2 cellular contexts compared by ENCODE assay signal in the genomic region with DNA sequence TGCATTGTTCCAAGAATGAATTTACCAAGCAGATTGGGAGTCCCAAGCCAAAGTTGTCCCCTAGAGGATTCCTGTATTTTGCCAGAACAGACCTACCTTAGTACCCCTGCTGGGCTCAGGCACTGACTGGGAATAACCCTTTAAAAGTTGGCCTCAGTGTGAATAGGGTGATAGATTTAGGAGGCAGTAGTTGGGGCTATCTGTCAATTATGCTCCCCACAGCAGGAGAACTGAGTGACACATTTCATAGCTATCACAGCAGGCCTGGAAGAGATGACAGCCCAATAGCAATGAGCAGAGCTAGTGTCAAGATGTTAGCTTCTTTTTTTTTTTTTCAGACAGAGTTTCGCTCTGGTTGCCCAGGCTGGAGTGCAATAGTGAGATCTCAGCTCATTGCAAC.
TF ChIP-seq lines count a peak whose summit lies in the region.

No MANE protein-coding gene starts in this region.

TF ChIP-seq in HEK293T, 16 proteins besides CTCF, POLR2A, EP300 and RAD21 (continued from another document):
- TF ChIP-seq, protein P1, sequence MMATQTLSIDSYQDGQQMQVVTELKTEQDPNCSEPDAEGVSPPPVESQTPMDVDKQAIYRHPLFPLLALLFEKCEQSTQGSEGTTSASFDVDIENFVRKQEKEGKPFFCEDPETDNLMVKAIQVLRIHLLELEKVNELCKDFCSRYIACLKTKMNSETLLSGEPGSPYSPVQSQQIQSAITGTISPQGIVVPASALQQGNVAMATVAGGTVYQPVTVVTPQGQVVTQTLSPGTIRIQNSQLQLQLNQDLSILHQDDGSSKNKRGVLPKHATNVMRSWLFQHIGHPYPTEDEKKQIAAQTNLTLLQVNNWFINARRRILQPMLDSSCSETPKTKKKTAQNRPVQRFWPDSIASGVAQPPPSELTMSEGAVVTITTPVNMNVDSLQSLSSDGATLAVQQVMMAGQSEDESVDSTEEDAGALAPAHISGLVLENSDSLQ (IDR thresholded peaks at IDR 0.05): peak; percentile 56

TF ChIP-seq in WTC11, 78 proteins besides CTCF, POLR2A, EP300 and RAD21 (continued from another document):
- TF ChIP-seq, protein P2, sequence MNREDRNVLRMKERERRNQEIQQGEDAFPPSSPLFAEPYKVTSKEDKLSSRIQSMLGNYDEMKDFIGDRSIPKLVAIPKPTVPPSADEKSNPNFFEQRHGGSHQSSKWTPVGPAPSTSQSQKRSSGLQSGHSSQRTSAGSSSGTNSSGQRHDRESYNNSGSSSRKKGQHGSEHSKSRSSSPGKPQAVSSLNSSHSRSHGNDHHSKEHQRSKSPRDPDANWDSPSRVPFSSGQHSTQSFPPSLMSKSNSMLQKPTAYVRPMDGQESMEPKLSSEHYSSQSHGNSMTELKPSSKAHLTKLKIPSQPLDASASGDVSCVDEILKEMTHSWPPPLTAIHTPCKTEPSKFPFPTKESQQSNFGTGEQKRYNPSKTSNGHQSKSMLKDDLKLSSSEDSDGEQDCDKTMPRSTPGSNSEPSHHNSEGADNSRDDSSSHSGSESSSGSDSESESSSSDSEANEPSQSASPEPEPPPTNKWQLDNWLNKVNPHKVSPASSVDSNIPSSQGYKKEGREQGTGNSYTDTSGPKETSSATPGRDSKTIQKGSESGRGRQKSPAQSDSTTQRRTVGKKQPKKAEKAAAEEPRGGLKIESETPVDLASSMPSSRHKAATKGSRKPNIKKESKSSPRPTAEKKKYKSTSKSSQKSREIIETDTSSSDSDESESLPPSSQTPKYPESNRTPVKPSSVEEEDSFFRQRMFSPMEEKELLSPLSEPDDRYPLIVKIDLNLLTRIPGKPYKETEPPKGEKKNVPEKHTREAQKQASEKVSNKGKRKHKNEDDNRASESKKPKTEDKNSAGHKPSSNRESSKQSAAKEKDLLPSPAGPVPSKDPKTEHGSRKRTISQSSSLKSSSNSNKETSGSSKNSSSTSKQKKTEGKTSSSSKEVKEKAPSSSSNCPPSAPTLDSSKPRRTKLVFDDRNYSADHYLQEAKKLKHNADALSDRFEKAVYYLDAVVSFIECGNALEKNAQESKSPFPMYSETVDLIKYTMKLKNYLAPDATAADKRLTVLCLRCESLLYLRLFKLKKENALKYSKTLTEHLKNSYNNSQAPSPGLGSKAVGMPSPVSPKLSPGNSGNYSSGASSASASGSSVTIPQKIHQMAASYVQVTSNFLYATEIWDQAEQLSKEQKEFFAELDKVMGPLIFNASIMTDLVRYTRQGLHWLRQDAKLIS (CRISPR knock-in tag; IDR thresholded peaks at IDR 0.05; ENCODE audit: borderline replicate concordance): no peak
- no peak for TF ChIP-seq ZNF121 (CRISPR knock-in tag; IDR thresholded peaks at IDR 0.05)
- TF ChIP-seq ZNF671 (CRISPR knock-in tag; IDR thresholded peaks at IDR 0.05): no peak
- TF ChIP-seq, protein P3, sequence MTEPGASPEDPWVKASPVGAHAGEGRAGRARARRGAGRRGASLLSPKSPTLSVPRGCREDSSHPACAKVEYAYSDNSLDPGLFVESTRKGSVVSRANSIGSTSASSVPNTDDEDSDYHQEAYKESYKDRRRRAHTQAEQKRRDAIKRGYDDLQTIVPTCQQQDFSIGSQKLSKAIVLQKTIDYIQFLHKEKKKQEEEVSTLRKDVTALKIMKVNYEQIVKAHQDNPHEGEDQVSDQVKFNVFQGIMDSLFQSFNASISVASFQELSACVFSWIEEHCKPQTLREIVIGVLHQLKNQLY (CRISPR knock-in tag; IDR thresholded peaks at IDR 0.05): no peak
- TF ChIP-seq, protein P4, sequence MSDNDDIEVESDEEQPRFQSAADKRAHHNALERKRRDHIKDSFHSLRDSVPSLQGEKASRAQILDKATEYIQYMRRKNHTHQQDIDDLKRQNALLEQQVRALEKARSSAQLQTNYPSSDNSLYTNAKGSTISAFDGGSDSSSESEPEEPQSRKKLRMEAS (CRISPR knock-in tag; IDR thresholded peaks at IDR 0.05): no peak
- TF ChIP-seq, protein P5, sequence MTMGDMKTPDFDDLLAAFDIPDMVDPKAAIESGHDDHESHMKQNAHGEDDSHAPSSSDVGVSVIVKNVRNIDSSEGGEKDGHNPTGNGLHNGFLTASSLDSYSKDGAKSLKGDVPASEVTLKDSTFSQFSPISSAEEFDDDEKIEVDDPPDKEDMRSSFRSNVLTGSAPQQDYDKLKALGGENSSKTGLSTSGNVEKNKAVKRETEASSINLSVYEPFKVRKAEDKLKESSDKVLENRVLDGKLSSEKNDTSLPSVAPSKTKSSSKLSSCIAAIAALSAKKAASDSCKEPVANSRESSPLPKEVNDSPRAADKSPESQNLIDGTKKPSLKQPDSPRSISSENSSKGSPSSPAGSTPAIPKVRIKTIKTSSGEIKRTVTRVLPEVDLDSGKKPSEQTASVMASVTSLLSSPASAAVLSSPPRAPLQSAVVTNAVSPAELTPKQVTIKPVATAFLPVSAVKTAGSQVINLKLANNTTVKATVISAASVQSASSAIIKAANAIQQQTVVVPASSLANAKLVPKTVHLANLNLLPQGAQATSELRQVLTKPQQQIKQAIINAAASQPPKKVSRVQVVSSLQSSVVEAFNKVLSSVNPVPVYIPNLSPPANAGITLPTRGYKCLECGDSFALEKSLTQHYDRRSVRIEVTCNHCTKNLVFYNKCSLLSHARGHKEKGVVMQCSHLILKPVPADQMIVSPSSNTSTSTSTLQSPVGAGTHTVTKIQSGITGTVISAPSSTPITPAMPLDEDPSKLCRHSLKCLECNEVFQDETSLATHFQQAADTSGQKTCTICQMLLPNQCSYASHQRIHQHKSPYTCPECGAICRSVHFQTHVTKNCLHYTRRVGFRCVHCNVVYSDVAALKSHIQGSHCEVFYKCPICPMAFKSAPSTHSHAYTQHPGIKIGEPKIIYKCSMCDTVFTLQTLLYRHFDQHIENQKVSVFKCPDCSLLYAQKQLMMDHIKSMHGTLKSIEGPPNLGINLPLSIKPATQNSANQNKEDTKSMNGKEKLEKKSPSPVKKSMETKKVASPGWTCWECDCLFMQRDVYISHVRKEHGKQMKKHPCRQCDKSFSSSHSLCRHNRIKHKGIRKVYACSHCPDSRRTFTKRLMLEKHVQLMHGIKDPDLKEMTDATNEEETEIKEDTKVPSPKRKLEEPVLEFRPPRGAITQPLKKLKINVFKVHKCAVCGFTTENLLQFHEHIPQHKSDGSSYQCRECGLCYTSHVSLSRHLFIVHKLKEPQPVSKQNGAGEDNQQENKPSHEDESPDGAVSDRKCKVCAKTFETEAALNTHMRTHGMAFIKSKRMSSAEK (CRISPR knock-in tag; IDR thresholded peaks at IDR 0.05; ENCODE audit: borderline replicate concordance): no peak
- TF ChIP-seq, protein P6, sequence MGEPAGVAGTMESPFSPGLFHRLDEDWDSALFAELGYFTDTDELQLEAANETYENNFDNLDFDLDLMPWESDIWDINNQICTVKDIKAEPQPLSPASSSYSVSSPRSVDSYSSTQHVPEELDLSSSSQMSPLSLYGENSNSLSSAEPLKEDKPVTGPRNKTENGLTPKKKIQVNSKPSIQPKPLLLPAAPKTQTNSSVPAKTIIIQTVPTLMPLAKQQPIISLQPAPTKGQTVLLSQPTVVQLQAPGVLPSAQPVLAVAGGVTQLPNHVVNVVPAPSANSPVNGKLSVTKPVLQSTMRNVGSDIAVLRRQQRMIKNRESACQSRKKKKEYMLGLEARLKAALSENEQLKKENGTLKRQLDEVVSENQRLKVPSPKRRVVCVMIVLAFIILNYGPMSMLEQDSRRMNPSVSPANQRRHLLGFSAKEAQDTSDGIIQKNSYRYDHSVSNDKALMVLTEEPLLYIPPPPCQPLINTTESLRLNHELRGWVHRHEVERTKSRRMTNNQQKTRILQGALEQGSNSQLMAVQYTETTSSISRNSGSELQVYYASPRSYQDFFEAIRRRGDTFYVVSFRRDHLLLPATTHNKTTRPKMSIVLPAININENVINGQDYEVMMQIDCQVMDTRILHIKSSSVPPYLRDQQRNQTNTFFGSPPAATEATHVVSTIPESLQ (CRISPR knock-in tag; IDR thresholded peaks at IDR 0.05): no peak
- TF ChIP-seq, protein P7, sequence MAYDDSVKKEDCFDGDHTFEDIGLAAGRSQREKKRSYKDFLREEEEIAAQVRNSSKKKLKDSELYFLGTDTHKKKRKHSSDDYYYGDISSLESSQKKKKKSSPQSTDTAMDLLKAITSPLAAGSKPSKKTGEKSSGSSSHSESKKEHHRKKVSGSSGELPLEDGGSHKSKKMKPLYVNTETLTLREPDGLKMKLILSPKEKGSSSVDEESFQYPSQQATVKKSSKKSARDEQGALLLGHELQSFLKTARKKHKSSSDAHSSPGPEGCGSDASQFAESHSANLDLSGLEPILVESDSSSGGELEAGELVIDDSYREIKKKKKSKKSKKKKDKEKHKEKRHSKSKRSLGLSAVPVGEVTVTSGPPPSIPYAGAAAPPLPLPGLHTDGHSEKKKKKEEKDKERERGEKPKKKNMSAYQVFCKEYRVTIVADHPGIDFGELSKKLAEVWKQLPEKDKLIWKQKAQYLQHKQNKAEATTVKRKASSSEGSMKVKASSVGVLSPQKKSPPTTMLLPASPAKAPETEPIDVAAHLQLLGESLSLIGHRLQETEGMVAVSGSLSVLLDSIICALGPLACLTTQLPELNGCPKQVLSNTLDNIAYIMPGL (CRISPR knock-in tag; IDR thresholded peaks at IDR 0.05): no peak
- TF ChIP-seq ETV6 (CRISPR knock-in tag; IDR thresholded peaks at IDR 0.05): no peak
- TF ChIP-seq ZNF219 (CRISPR knock-in tag; IDR thresholded peaks at IDR 0.05; ENCODE audit: borderline replicate concordance): no peak
- TF ChIP-seq ZNF263 (CRISPR knock-in tag; IDR thresholded peaks at IDR 0.05; ENCODE audit: low read depth): no peak
